In genomic region chr14:98259881-98260280, GRCh38 we compare ENCODE assay signal across 19 cellular contexts.
"Had no signal": no experiment of that assay in that cellular context is flagged by ENCODE, and none has a peak within 500 bp of the region (broad histone marks: within the 10 kb centered on the region; RNA-seq: fewer than 3 reads in every experiment).

No MANE protein-coding gene starts in this region.

- FAIRE-seq: endometrium had no signal

- H3K9me3 ChIP-seq: suprapubic skin had no signal

- H3K9ac ChIP-seq: parathyroid adenoma had no signal

- ATAC-seq: activated CD8-positive, alpha-beta T cell treated with anti-CD3 and anti-CD28 coated beads for 36 hours; esophagus mucosa; left lobe of liver had no signal

- H3K9me3 Mint-ChIP-seq: activated CD8-positive, alpha-beta T cell treated with anti-CD3 and anti-CD28 coated beads for 36 hours; immature natural killer cell; mesothelial cell of epicardium; nephron; stimulated activated naive CD8-positive, alpha-beta T cell treated with anti-CD3 and anti-CD28 coated beads, Interleukin-15, Interleukin-2, amounts not matched to agents 100 ng/mL and 50 ng/mL, for 24 hours; type B pancreatic cell had no signal

- H3K4me3 Mint-ChIP-seq: activated B cell treated with CpG ODN at 0.5 μM for 24 hours; activated CD8-positive, alpha-beta T cell treated with anti-CD3 and anti-CD28 coated beads for 36 hours; activated naive CD4-positive, alpha-beta T cell treated with anti-CD3 and anti-CD28 coated beads for 36 hours; activated T-cell treated with anti-CD3 and anti-CD28 coated beads, Interleukin-2, amount 50 U/mL, for 24 hours; immature natural killer cell; mesothelial cell of epicardium; nephron; stimulated activated naive CD8-positive, alpha-beta T cell treated with anti-CD3 and anti-CD28 coated beads, Interleukin-15, Interleukin-2, amounts not matched to agents 100 ng/mL and 50 ng/mL, for 24 hours; type B pancreatic cell had no signal

- H3K27ac ChIP-seq: parathyroid adenoma, suprapubic skin had no signal

- H3K4me3 ChIP-seq: lung, suprapubic skin had no signal

- H3K27ac Mint-ChIP-seq: activated B cell treated with CpG ODN at 0.5 μM for 24 hours; activated CD8-positive, alpha-beta T cell treated with anti-CD3 and anti-CD28 coated beads for 36 hours; activated naive CD4-positive, alpha-beta T cell treated with anti-CD3 and anti-CD28 coated beads for 36 hours; activated T-cell treated with anti-CD3 and anti-CD28 coated beads, Interleukin-2, amount 50 U/mL, for 24 hours; immature natural killer cell; mesothelial cell of epicardium; nephron; stimulated activated naive CD8-positive, alpha-beta T cell treated with anti-CD3 and anti-CD28 coated beads, Interleukin-15, Interleukin-2, amounts not matched to agents 100 ng/mL and 50 ng/mL, for 24 hours; type B pancreatic cell had no signal

- H3K4me1 ChIP-seq: parathyroid adenoma, suprapubic skin had no signal

- H3K4me1 Mint-ChIP-seq: activated B cell treated with CpG ODN at 0.5 μM for 24 hours, immature natural killer cell, mesothelial cell of epicardium had no signal

- H3K36me3 Mint-ChIP-seq: immature natural killer cell, mesothelial cell of epicardium, type B pancreatic cell had no signal

- H3K36me3 ChIP-seq: suprapubic skin had no signal

- H3K27me3 Mint-ChIP-seq: activated B cell treated with CpG ODN at 0.5 μM for 24 hours; activated CD8-positive, alpha-beta T cell treated with anti-CD3 and anti-CD28 coated beads for 36 hours; activated T-cell treated with anti-CD3 and anti-CD28 coated beads, Interleukin-2, amount 50 U/mL, for 24 hours; stimulated activated naive CD8-positive, alpha-beta T cell treated with anti-CD3 and anti-CD28 coated beads, Interleukin-15, Interleukin-2, amounts not matched to agents 100 ng/mL and 50 ng/mL, for 24 hours had no signal

- H3K27me3 ChIP-seq: suprapubic skin had no signal

- DNase-seq: activated B cell treated with CpG ODN at 0.5 μM for 24 hours; activated CD4-positive, alpha-beta T cell treated with anti-CD3 and anti-CD28 coated beads for 48 hours; activated CD8-positive, alpha-beta T cell treated with anti-CD3 and anti-CD28 coated beads for 36 hours; activated naive CD4-positive, alpha-beta T cell treated with anti-CD3 and anti-CD28 coated beads for 36 hours; activated T-cell treated with anti-CD3 and anti-CD28 coated beads, Interleukin-2, amount 50 U/mL, for 24 hours; cerebellar nuclear complex; cortex of kidney; immature natural killer cell; stimulated activated CD4-positive, alpha-beta T cell treated with anti-CD3 and anti-CD28 coated beads, Interleukin-2, amount 100 ng/mL, for 24 hours had no signal

- H2AFZ ChIP-seq: parathyroid adenoma had no signal

- H3K79me2 ChIP-seq: parathyroid adenoma had no signal
